ENCODE assay signal across 11 cellular contexts in genomic region chr5:86011937-86012336, GRCh38.
"Had no signal": no experiment of that assay in that cellular context is flagged by ENCODE, and none has a peak within 500 bp of the region (broad histone marks: within the 10 kb centered on the region; RNA-seq: fewer than 3 reads in every experiment).

No MANE protein-coding gene starts in this region.

- H3K4me2 ChIP-seq: GM23338 had no signal

- H3K9me3 ChIP-seq: HAP-1 had no signal

- ATAC-seq: GM23338, HCT116 had no signal

- H3K27ac ChIP-seq: GM23248 had no signal

- H2AFZ ChIP-seq: GM23248, GM23338 had no signal

- H3K36me3 ChIP-seq: HAP-1 had no signal

- H3K9ac ChIP-seq: GM23248 had no signal

- FAIRE-seq: H1, H54 had no signal

- H3K4me1 ChIP-seq: HAP-1 had no signal

- DNase-seq: GM23248, GOT3, H7, H9, HCEC 1CT, HFFc6 had no signal

- H3K4me3 ChIP-seq: GM23248, GM23338, HAP-1 had no signal
